Comparison of ENCODE assay signal across 1 cellular context in genomic region chr3:10514407-10515069, GRCh38.
TF ChIP-seq lines count a peak whose summit lies in the region.

No MANE protein-coding gene starts in this region.

TF ChIP-seq in HepG2, 621 proteins besides CTCF, POLR2A, EP300 and RAD21 (continued from another document and continues in another):
- no peak for TF ChIP-seq REST (IDR thresholded peaks at IDR 0.05; ENCODE audit: borderline replicate concordance in 1 of 2, low read depth in 1 of 2, low read length in 2 of 2)
- peak; percentile 32; the same call in 1 of the 2 replicates for TF ChIP-seq HNF1B (CRISPR knock-in tag; IDR thresholded peaks at IDR 0.05)
- no peak for TF ChIP-seq ZNF44 (CRISPR knock-in tag; IDR thresholded peaks at IDR 0.05)
- no peak for TF ChIP-seq LCORL (IDR thresholded peaks at IDR 0.05)
- peak; percentile 71 for TF ChIP-seq LCORL (CRISPR knock-in tag; IDR thresholded peaks at IDR 0.05)
- no peak; the same call in 1 of the 2 replicates for TF ChIP-seq ZNF292 (CRISPR knock-in tag; IDR thresholded peaks at IDR 0.05; ENCODE audit: borderline replicate concordance, low read depth)
- no peak for TF ChIP-seq TOE1 (CRISPR knock-in tag; IDR thresholded peaks at IDR 0.05)
- TF ChIP-seq JARID2 (CRISPR knock-in tag; IDR thresholded peaks at IDR 0.05; ENCODE audit: insufficient replicate concordance): no peak
- no peak for TF ChIP-seq SPEN (CRISPR knock-in tag; IDR thresholded peaks at IDR 0.05; ENCODE audit: low read depth)
- TF ChIP-seq ZNF160 (CRISPR knock-in tag; IDR thresholded peaks at IDR 0.05): no peak
- no peak for TF ChIP-seq ZBTB20 (CRISPR knock-in tag; IDR thresholded peaks at IDR 0.05; ENCODE audit: borderline replicate concordance, low read depth)
- peak; percentile 70 for TF ChIP-seq PAXIP1 (CRISPR knock-in tag; conservative IDR thresholded peaks at IDR 0.05)
- TF ChIP-seq ZBTB7A (CRISPR knock-in tag; IDR thresholded peaks at IDR 0.05): no peak
- TF ChIP-seq ZBTB37 (CRISPR knock-in tag; IDR thresholded peaks at IDR 0.05): no peak
- TF ChIP-seq MATR3 (CRISPR knock-in tag; IDR thresholded peaks at IDR 0.05): no peak
- no peak for TF ChIP-seq ZNF777 (CRISPR knock-in tag; IDR thresholded peaks at IDR 0.05)
- TF ChIP-seq ZMYM2 (CRISPR knock-in tag; IDR thresholded peaks at IDR 0.05): no peak
- no peak for TF ChIP-seq ZNF883 (CRISPR knock-in tag; IDR thresholded peaks at IDR 0.05; ENCODE audit: not compliant biosample characterization)
- peak; percentile 76 for TF ChIP-seq ZNF629 (CRISPR knock-in tag; conservative IDR thresholded peaks at IDR 0.05)
- TF ChIP-seq TOPORS (CRISPR knock-in tag; IDR thresholded peaks at IDR 0.05): no peak
- TF ChIP-seq ZNF670 (CRISPR knock-in tag; IDR thresholded peaks at IDR 0.05; ENCODE audit: borderline replicate concordance): no peak
- TF ChIP-seq PBX3 (CRISPR knock-in tag; IDR thresholded peaks at IDR 0.05; ENCODE audit: borderline replicate concordance): no peak
- no peak for TF ChIP-seq MED8 (CRISPR knock-in tag; IDR thresholded peaks at IDR 0.05; ENCODE audit: insufficient replicate concordance)
- no peak for TF ChIP-seq GTF2F1 (IDR thresholded peaks at IDR 0.05; ENCODE audit: low read length)
- TF ChIP-seq SIX4 (CRISPR knock-in tag; IDR thresholded peaks at IDR 0.05): no peak
- no peak for TF ChIP-seq MLX (CRISPR knock-in tag; IDR thresholded peaks at IDR 0.05)
- peak; percentile 55; the same call in 1 of the 2 replicates for TF ChIP-seq MED1 (CRISPR knock-in tag; IDR thresholded peaks at IDR 0.05)
- TF ChIP-seq TRIM24 (CRISPR knock-in tag; IDR thresholded peaks at IDR 0.05): no peak
- no peak for TF ChIP-seq ASH2L (IDR thresholded peaks at IDR 0.05; ENCODE audit: insufficient read length, low read depth, low read length)
- 0 out of 2 replicates have a peak, but pooled peaks have one; percentile 8 for TF ChIP-seq SOX5 (CRISPR knock-in tag; IDR thresholded peaks at IDR 0.05; ENCODE audit: borderline replicate concordance)
- TF ChIP-seq ZNF619 (CRISPR knock-in tag; IDR thresholded peaks at IDR 0.05): no peak
- TF ChIP-seq PHF8 (CRISPR knock-in tag; IDR thresholded peaks at IDR 0.05): no peak; the same call in 1 of the 2 replicates
- TF ChIP-seq ZNF318 (CRISPR knock-in tag; IDR thresholded peaks at IDR 0.05): no peak
- peak; percentile 43; the same call in 1 of the 2 replicates for TF ChIP-seq ZGPAT (CRISPR knock-in tag; IDR thresholded peaks at IDR 0.05)
- no peak for TF ChIP-seq NFATC3 (CRISPR knock-in tag; IDR thresholded peaks at IDR 0.05)
- no peak; the same call in 1 of the 2 replicates for TF ChIP-seq RCOR2 (CRISPR knock-in tag; IDR thresholded peaks at IDR 0.05)
